11 cellular contexts compared by ENCODE assay signal in genomic region chr5:134145061-134145757, GRCh38. TPM values are rescaled to one million over a fixed set of nuclear protein-coding genes. Genes with fewer than 3 reads are reported as not detected.
DNase-seq lines count a peak whose midpoint lies in the region; ATAC-seq, FAIRE-seq and TF ChIP-seq lines count a peak whose summit lies in the region.
"Had no signal": no experiment of that assay in that cellular context is flagged by ENCODE, and none has a peak within 500 bp of the region (broad histone marks: within the 10 kb centered on the region; RNA-seq: fewer than 3 reads in every experiment).

No MANE protein-coding gene starts in this region.

- no peak; the same call in 1 of the 3 replicates for ATAC-seq in GM12878

- POLR2A ChIA-PET in GM12878 (lab: Charles Lee), result interaction anchor here (0.7 to 11.0 kb wide), 2 partner anchors 18 to 80 kb away, joined by 4 to 102 read pairs; no protein-coding TSS in a partner anchor

- no peaks in the 10 kb centered on the region for H3K9me3 ChIP-seq in GM12878 (replicated peaks; ENCODE audit: control insufficient read depth, insufficient read depth, low read length)
- H3K9me3 ChIP-seq in neutrophil, result no peaks in the 10 kb centered on the region
- H3K9me3 ChIP-seq: SJSA1, tibial artery had no signal

- in situ Hi-C loops in GM12878 (cut with MboI), result no loop called here
- in situ Hi-C loops in ACHN (cut with HindIII; ENCODE audit: low pct_ligation_motif_present, low pct_unique_long_range_greater_than_20kb, low sequenced_read_pairs), result no loop called here

- no TSS peak for BruUV-seq in GM12878 (replicated peaks; lab: Mats Ljungman, UMichigan)

- H3K4me1 ChIP-seq in GM12878 (ENCODE audit: control insufficient read depth, insufficient read depth, low read length), result peaks cover 11% of the 10 kb centered on the region
- H3K4me1 ChIP-seq in neutrophil (ENCODE audit: control insufficient read depth in 1 of 2, insufficient read depth in 1 of 2, low read depth in 1 of 2, low read length in 1 of 2), result peaks cover 54 to 56% of the 10 kb centered on the region in 2 experiments

- RAD21 ChIA-PET in GM12878 (lab: Charles Lee; ENCODE audit: unreplicated experiment), result interaction anchor here (1.0 to 5.8 kb wide), 7 partner anchors 13 to 104 kb away, joined by 3 to 63 read pairs (median 7); no protein-coding TSS in a partner anchor

- peaks cover 97% of the 10 kb centered on the region for H3K36me3 Mint-ChIP-seq in activated T-cell treated with anti-CD3 and anti-CD28 coated beads, Interleukin-2, amount 50 U/mL, for 24 hours (ENCODE audit: low read depth)

- no peak overlapping the region for H2AFZ ChIP-seq in GM12878 (ENCODE audit: control insufficient read depth, low read depth, low read length)

- H3K4me1 Mint-ChIP-seq in activated T-cell treated with anti-CD3 and anti-CD28 coated beads, Interleukin-2, amount 50 U/mL, for 24 hours (ENCODE audit: low read depth), result peaks cover 52% of the 10 kb centered on the region

- no peaks in the 10 kb centered on the region for H4K20me1 ChIP-seq in GM12878 (ENCODE audit: control insufficient read depth, insufficient read depth)

- no peak for TF ChIP-seq EP300 in GM12878 (IDR thresholded peaks at IDR 0.05; ENCODE audit: borderline replicate concordance in 1 of 2, control insufficient read depth in 1 of 2, low read depth in 2 of 2, low read length in 2 of 2)

- SMC1A ChIA-PET in GM12878 (lab: Charles Lee; ENCODE audit: uncharacterized antibody, unreplicated experiment), result interaction anchor here (0.7 to 21.6 kb wide), 4 partner anchors 13 to 106 kb away, joined by 3 to 441 read pairs (median 16); no protein-coding TSS in a partner anchor

- 0 out of 2 replicates have a peak overlapping the region, but pooled peaks have one; percentile 22 for H3K27ac ChIP-seq in GM12878 (ENCODE audit: control insufficient read depth, insufficient read depth)
- peak overlapping the region; percentile 69 for H3K27ac ChIP-seq in neutrophil
- H3K27ac ChIP-seq: SJSA1, tibial artery had no signal

- H3K4me3 ChIP-seq in GM12878, result no peak overlapping the region
- H3K4me3 ChIP-seq in neutrophil (ENCODE audit: low read depth in 1 of 2, low read length in 1 of 2), result no peak overlapping the region
- H3K4me3 ChIP-seq: dorsolateral prefrontal cortex, SJSA1, tibial artery had no signal

- TF ChIP-seq RAD21 in GM12878 (IDR thresholded peaks at IDR 0.05; ENCODE audit: insufficient read depth, low read depth, low read length), result no peak

- 6% methylated on average over 1 of the region's 1 CpG for WGBS in GM12878 (ENCODE audit: insufficient coverage, insufficient replicate concordance, low lambda C conversion rate, missing lambda C conversion rate)

- DNase-seq in activated T-cell treated with anti-CD3 and anti-CD28 coated beads, Interleukin-2, amount 50 U/mL, for 24 hours, result no peak
- DNase-seq in activated T-cell treated with anti-CD3 and anti-CD28 coated beads, Interleukin-2, amount 50 U/mL, for 48 hours, result no peak
- DNase-seq in H4 (ENCODE audit: low spot score) (peak; percentile 8), GM12878 (ENCODE audit: low read depth, low spot score) (no peak), AG20443 (ENCODE audit: low spot score) (no peak), COR-L47 (lab: John Stamatoyannopoulos, UW) (no peak), ACHN (no peak)

- H3K79me2 ChIP-seq in GM12878 (ENCODE audit: control insufficient read depth, insufficient read depth, low read length), result no peaks in the 10 kb centered on the region; the same call in 1 of the 2 replicates

- H3K36me3 ChIP-seq in GM12878 (ENCODE audit: control insufficient read depth in 2 of 2, insufficient read depth in 2 of 2, low read length in 1 of 2) (peaks cover 31 to 41% of the 10 kb centered on the region in 2 experiments), neutrophil (peaks cover 25% of the 10 kb centered on the region)

- H3K9ac ChIP-seq in GM12878 (ENCODE audit: control insufficient read depth, insufficient read depth, low read length), result no peak overlapping the region

- no peak for TF ChIP-seq CTCF in GM12878 (IDR thresholded peaks at IDR 0.05 in 2 of 3, conservative IDR thresholded peaks at IDR 0.05 in 1 of 3; ENCODE audit: control insufficient read depth in 2 of 3, extremely low read depth in 1 of 3, insufficient read depth in 1 of 3, low read depth in 3 of 3, low read length in 3 of 3)
- TF ChIP-seq CTCF in neutrophil (IDR thresholded peaks at IDR 0.05), result no peak

- H3K4me3 Mint-ChIP-seq in activated T-cell treated with anti-CD3 and anti-CD28 coated beads, Interleukin-2, amount 50 U/mL, for 24 hours, result no peak overlapping the region

- CTCF ChIA-PET in GM12878 (lab: Yijun Ruan, JAX), result interaction anchor here (0.6 to 24.1 kb wide), 15 partner anchors 8 to 1723 kb away, joined by 3 to 792 read pairs (median 4); no protein-coding TSS in a partner anchor

- peak overlapping the region; percentile 70 for H3K27ac Mint-ChIP-seq in activated T-cell treated with anti-CD3 and anti-CD28 coated beads, Interleukin-2, amount 50 U/mL, for 24 hours

- intact Hi-C loops in GM12878 (cut with micrococcal nuclease; ENCODE audit: unreplicated experiment), result loop anchor here (1.0 kb wide), 2 partner anchors 13 to 106 kb away; no protein-coding TSS in a partner anchor

- no peaks in the 10 kb centered on the region for H3K27me3 Mint-ChIP-seq in activated T-cell treated with anti-CD3 and anti-CD28 coated beads, Interleukin-2, amount 50 U/mL, for 24 hours

- H3K4me2 ChIP-seq in GM12878 (ENCODE audit: control insufficient read depth, insufficient read depth), result no peak overlapping the region

- TF ChIP-seq POLR2A in GM12878 (IDR thresholded peaks at IDR 0.05; ENCODE audit: low read depth, low read length), result 0 out of 2 replicates have a peak, but pooled peaks have one; percentile 35

- no peaks in the 10 kb centered on the region for H3K27me3 ChIP-seq in GM12878 (replicated peaks in 1 of 2; ENCODE audit: control insufficient read depth in 2 of 2, insufficient read depth in 2 of 2, low read length in 1 of 2)
- no peaks in the 10 kb centered on the region for H3K27me3 ChIP-seq in neutrophil
- H3K27me3 ChIP-seq: dorsolateral prefrontal cortex, SJSA1, tibial artery had no signal

- no peaks in the 10 kb centered on the region for H3K9me3 Mint-ChIP-seq in activated T-cell treated with anti-CD3 and anti-CD28 coated beads, Interleukin-2, amount 50 U/mL, for 24 hours

- FAIRE-seq in GM12878 (lab: Jason Lieb, UNC), result no peak

TF ChIP-seq in GM12878, 131 proteins besides CTCF, POLR2A, EP300 and RAD21:
- TF ChIP-seq PML (IDR thresholded peaks at IDR 0.05; ENCODE audit: low read length) (0 out of 2 replicates have a peak, but pooled peaks have one; percentile 18), TCF7 (IDR thresholded peaks at IDR 0.05; ENCODE audit: borderline replicate concordance) (no peak), SMAD5 (IDR thresholded peaks at IDR 0.05; ENCODE audit: low read depth) (0 out of 2 replicates have a peak, but pooled peaks have one; percentile 28), EED (IDR thresholded peaks at IDR 0.05; ENCODE audit: low read depth) (no peak)

RNA-seq across cellular contexts. Expression of gene TCF7, which starts 30.7 kb away (rescaled TPM):
- total RNA-seq in H4 (2014; rRNA removed; shearing (Covaris generic)), result 1.5 and 2.9 TPM in 2 replicates
- 344 and 364 TPM in 2 replicates for total RNA-seq in GM12878 (2013; cell fraction: nucleolus; rRNA removed)
- 19.6 and 21.6 TPM in 2 replicates for total RNA-seq in GM12878 (2014; rRNA removed)
- 23.3 and 24.0 TPM in 2 replicates for total RNA-seq in GM12878 (2014; rRNA removed; fragmentation: Illumina TruSeq; extraction: Trizol)
- 60.2 and 63.5 TPM in 2 replicates for total RNA-seq in GM12878 (2021)
- 26.0 TPM for polyA plus RNA-seq in GM12878 (2011; ENCODE audit: low read depth)
- polyA plus RNA-seq in GM12878 (2011; rRNA removed), result 20.5 and 34.6 TPM in 2 replicates
- 27.6 and 32.9 TPM in 2 replicates for polyA plus RNA-seq in GM12878 (2011; cell fraction: cytosol; rRNA removed)
- 62.1 and 64.0 TPM in 2 replicates for polyA plus RNA-seq in GM12878 (2011; cell fraction: nucleus; rRNA removed)
- polyA plus RNA-seq in GM12878 (2012), result 52.2 and 55.4 TPM in 2 replicates
- polyA plus RNA-seq in GM12878 (2014; fragmentation: Illumina TruSeq; extraction: Trizol), result 44.1 and 59.3 TPM in 2 replicates
- 10 to 100 TPM in 1 of 2 experiments, 1 to 10 TPM in 1; 10.0 to 13.2 TPM for polyA plus RNA-seq in GM12878 (2014; fragmentation: Nextera tagmentation; extraction: Ambion mirVana)
- 29.0 and 37.6 TPM in 2 replicates for polyA plus RNA-seq in GM12878 (2014; rRNA removed)
- 10 to 100 TPM; 22.7 to 23.2 TPM for polyA plus RNA-seq in GM12878 (2016; fragmentation: Nextera tagmentation; extraction: Ambion mirVana)
- polyA minus RNA-seq in GM12878 (2011; rRNA and poly(A)+ RNA removed), result 52.8 and 74.5 TPM in 2 replicates
- 25.0 and 25.4 TPM in 2 replicates for polyA minus RNA-seq in GM12878 (2011; cell fraction: cytosol; rRNA and poly(A)+ RNA removed)
- 60.7 and 103 TPM in 2 replicates for polyA minus RNA-seq in GM12878 (2011; cell fraction: nucleus; rRNA and poly(A)+ RNA removed)

RNA-seq across cellular contexts. Expression of gene SKP1, which starts 31.5 kb away (rescaled TPM):
- total RNA-seq in H4 (2014; rRNA removed; shearing (Covaris generic)), result 886 and 1,193 TPM in 2 replicates
- total RNA-seq in GM12878 (2013; cell fraction: nucleolus; rRNA removed), result 141 and 142 TPM in 2 replicates
- total RNA-seq in GM12878 (2014; rRNA removed) (100 and 114 TPM in 2 replicates), GM12878 (2014; rRNA removed; fragmentation: Illumina TruSeq; extraction: Trizol) (404 and 421 TPM in 2 replicates), GM12878 (2021) (202 and 204 TPM in 2 replicates)
- polyA plus RNA-seq in GM12878 (2011; ENCODE audit: low read depth), result 197 TPM
- polyA plus RNA-seq in GM12878 (2011; rRNA removed) (351 and 383 TPM in 2 replicates), GM12878 (2014; fragmentation: Illumina TruSeq; extraction: Trizol) (617 and 795 TPM in 2 replicates), GM12878 (2014; fragmentation: Nextera tagmentation; extraction: Ambion mirVana) (1,000 to 10,000 TPM; 1,587 to 1,686 TPM), GM12878 (2014; rRNA removed) (305 and 398 TPM in 2 replicates), GM12878 (2016; fragmentation: Nextera tagmentation; extraction: Ambion mirVana) (100 to 1,000 TPM; 868 to 919 TPM)
- polyA plus RNA-seq in GM12878 (2011; cell fraction: cytosol; rRNA removed), result 151 TPM in 2 replicates
- polyA plus RNA-seq in GM12878 (2011; cell fraction: nucleus; rRNA removed), result 163 and 175 TPM in 2 replicates
- 274 and 324 TPM in 2 replicates for polyA plus RNA-seq in GM12878 (2012)
- polyA minus RNA-seq in GM12878 (2011; rRNA and poly(A)+ RNA removed), result 121 and 212 TPM in 2 replicates
- polyA minus RNA-seq in GM12878 (2011; cell fraction: cytosol; rRNA and poly(A)+ RNA removed), result 60.8 and 63.6 TPM in 2 replicates
- polyA minus RNA-seq in GM12878 (2011; cell fraction: nucleus; rRNA and poly(A)+ RNA removed), result 32.6 and 47.6 TPM in 2 replicates
